In genomic region chr5:76561247-76561891, GRCh38 we compare ENCODE assay signal across 1 cellular context.
TF ChIP-seq lines count a peak whose summit lies in the region.

No MANE protein-coding gene starts in this region.

TF ChIP-seq in HepG2, 621 proteins besides CTCF, POLR2A, EP300 and RAD21 (continued from another document):
- TF ChIP-seq ZHX2 (IDR thresholded peaks at IDR 0.05; ENCODE audit: low read depth): no peak
- TF ChIP-seq ZHX2 (CRISPR knock-in tag; IDR thresholded peaks at IDR 0.05; ENCODE audit: borderline replicate concordance): no peak
- TF ChIP-seq ZNF784 (CRISPR knock-in tag; IDR thresholded peaks at IDR 0.05; ENCODE audit: borderline replicate concordance): no peak
- no peak for TF ChIP-seq FOXK2 (IDR thresholded peaks at IDR 0.05)
- no peak for TF ChIP-seq SRSF1 (optimal IDR thresholded peaks at IDR 0.05; ENCODE audit: low read depth, low read length)
- no peak for TF ChIP-seq HNRNPH1 (optimal IDR thresholded peaks at IDR 0.05; ENCODE audit: low read depth, low read length)
- TF ChIP-seq KLF13 (CRISPR knock-in tag; IDR thresholded peaks at IDR 0.05): no peak
- no peak for TF ChIP-seq BATF2 (CRISPR knock-in tag; IDR thresholded peaks at IDR 0.05)
- TF ChIP-seq NFKBIZ (CRISPR knock-in tag; IDR thresholded peaks at IDR 0.05): no peak
- no peak for TF ChIP-seq TFE3 (CRISPR knock-in tag; IDR thresholded peaks at IDR 0.05)
- no peak for TF ChIP-seq ZFP37 (CRISPR knock-in tag; IDR thresholded peaks at IDR 0.05; ENCODE audit: borderline replicate concordance)
- no peak for TF ChIP-seq ZNF691 (CRISPR knock-in tag; IDR thresholded peaks at IDR 0.05; ENCODE audit: borderline replicate concordance, low read depth)
- no peak for TF ChIP-seq CBFB (CRISPR knock-in tag; IDR thresholded peaks at IDR 0.05)
